In the genomic region with DNA sequence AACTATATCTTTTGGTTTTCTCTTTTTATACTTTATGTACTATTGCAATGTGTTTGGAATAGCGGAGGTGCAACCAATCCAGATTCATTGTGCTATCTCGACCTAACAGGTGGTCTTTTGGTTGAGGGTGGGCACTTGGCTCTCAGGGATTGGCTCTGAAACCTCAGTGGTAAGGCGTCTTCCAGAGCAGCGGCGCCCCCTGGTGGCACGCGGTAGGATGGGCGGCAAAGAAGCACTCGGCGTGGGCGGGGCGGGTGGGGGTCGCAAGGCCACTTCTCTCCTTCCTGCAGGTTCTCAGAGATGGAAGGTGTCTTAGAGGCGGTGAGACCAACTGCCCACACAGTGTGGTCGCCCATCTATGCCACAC, we compare ENCODE assay signal across 8 cellular contexts. TPM values are rescaled to one million over a fixed set of nuclear protein-coding genes. Genes with fewer than 3 reads are reported as not detected.
DNase-seq lines count a peak whose midpoint lies in the region; ATAC-seq and TF ChIP-seq lines count a peak whose summit lies in the region.

No MANE protein-coding gene starts in this region.

- H3K4me3 Mint-ChIP-seq in HFFc6: peak overlapping the region; percentile 93
- H3K4me3 Mint-ChIP-seq in activated B cell treated with CpG ODN at 0.5 μM for 24 hours: peak overlapping the region; percentile 91

- CTCF ChIA-PET in activated B cell treated with CpG ODN at 0.5 μM for 24 hours (lab: Charles Lee): interaction anchor here (0.6 to 9.7 kb wide), 23 partner anchors 9 to 1010 kb away, joined by 3 to 166 read pairs (median 4); a partner anchor contains a TSS

- H3K9me3 Mint-ChIP-seq in HFFc6 (no peaks in the 10 kb centered on the region), activated B cell treated with CpG ODN at 0.5 μM for 24 hours (no peaks in the 10 kb centered on the region)

- H3K27me3 Mint-ChIP-seq in HFFc6 (ENCODE audit: insufficient read depth) (peaks cover 12% of the 10 kb centered on the region), activated B cell treated with CpG ODN at 0.5 μM for 24 hours (no peaks in the 10 kb centered on the region)

- H3K4me1 Mint-ChIP-seq in HFFc6 (ENCODE audit: low read depth) (peaks cover 40% of the 10 kb centered on the region), activated B cell treated with CpG ODN at 0.5 μM for 24 hours (peaks cover 19% of the 10 kb centered on the region)

- no peak overlapping the region for H3K27ac Mint-ChIP-seq in HFFc6
- peak overlapping the region; percentile 80 for H3K27ac Mint-ChIP-seq in activated B cell treated with CpG ODN at 0.5 μM for 24 hours

- H3K4me3 ChIP-seq in GM08714 (ENCODE audit: low read length): peak overlapping the region; percentile 45; the same call in 1 of the 2 replicates

- intact Hi-C loops in activated B cell treated with CpG ODN at 0.5 μM for 24 hours (cut with micrococcal nuclease): loop anchor here (1.0 to 10.0 kb wide), 9 partner anchors 53 to 1252 kb away; a partner anchor contains a TSS

- DNase-seq in HFFc6 (no peak), NCI-H146 treated with DMSO at 0.1 percent for 48 hours (lab: John Stamatoyannopoulos, UW; ENCODE audit: unreplicated experiment) (peak; percentile 63), activated B cell treated with CpG ODN at 0.5 μM for 24 hours (peak; percentile 73), kidney glomerular epithelial cell (lab: John Stamatoyannopoulos, UW) (peak; percentile 24)
- DNase-seq in central memory CD4-positive, alpha-beta T cell: peak; percentile 63
- DNase-seq in stimulated activated CD4-positive, alpha-beta T cell treated with anti-CD3 and anti-CD28 coated beads, Interleukin-2, amount 100 ng/mL, for 24 hours: peak; percentile 82 to 83

- ATAC-seq in activated B cell treated with CpG ODN at 0.5 μM for 24 hours (ENCODE audit: low read depth) (peak; percentile 75), HG03457 (IDR thresholded peaks at IDR 0.05; ENCODE audit: unreplicated experiment) (no peak)

- POLR2A ChIA-PET in activated B cell treated with CpG ODN at 0.5 μM for 24 hours (lab: Charles Lee): interaction anchor here (1.4 to 2.4 kb wide), 3 partner anchors 9 to 60 kb away, joined by 4 to 26 read pairs (median 4); a partner anchor contains a TSS

- TF ChIP-seq CTCF in HFFc6 (IDR thresholded peaks at IDR 0.05): peak; percentile 86
- no peak for TF ChIP-seq CTCF in activated B cell treated with CpG ODN at 0.5 μM for 24 hours (IDR thresholded peaks at IDR 0.05)

- H3K36me3 Mint-ChIP-seq in HFFc6 (ENCODE audit: low read depth): no peaks in the 10 kb centered on the region
- no peaks in the 10 kb centered on the region for H3K36me3 Mint-ChIP-seq in activated B cell treated with CpG ODN at 0.5 μM for 24 hours (ENCODE audit: low read depth)

RNA-seq across cellular contexts. Expression of a gene that starts 19.2 kb away (rescaled TPM):
- not detected for total RNA-seq in HFFc6 (2021; fragmentation: NEBNext Ultra II Directional; extraction: Animal tissue kit (Norgen Biotek cat#: 25700))
- not detected in 2 replicates for total RNA-seq in activated B cell treated with CpG ODN at 0.5 μM for 24 hours

RNA-seq across cellular contexts. Expression of a gene that starts 53.7 kb away (rescaled TPM):
- 10 to 100 TPM; 73.1 to 78.9 (median 75.7) TPM for total RNA-seq in HFFc6 (2021; fragmentation: NEBNext Ultra II Directional; extraction: Animal tissue kit (Norgen Biotek cat#: 25700))
- 22.7 and 30.4 TPM in 2 replicates for total RNA-seq in activated B cell treated with CpG ODN at 0.5 μM for 24 hours
